In genomic region chr15:62164500-62165028, GRCh38 we compare ENCODE assay signal across 9 cellular contexts. TPM values are rescaled to one million over a fixed set of nuclear protein-coding genes. Genes with fewer than 3 reads are reported as not detected.
DNase-seq lines count a peak whose midpoint lies in the region; ATAC-seq and TF ChIP-seq lines count a peak whose summit lies in the region.
"Had no signal": no experiment of that assay in that cellular context is flagged by ENCODE, and none has a peak within 500 bp of the region (broad histone marks: within the 10 kb centered on the region; RNA-seq: fewer than 3 reads in every experiment).

No MANE protein-coding gene starts in this region.

- TF ChIP-seq POLR2A in body of pancreas (IDR thresholded peaks at IDR 0.05) (no peak), testis (IDR thresholded peaks at IDR 0.05) (no peak)

- TF ChIP-seq CTCF in body of pancreas (IDR thresholded peaks at IDR 0.05): peak in 2 of 7 experiments; percentile 15 to 18
- no peak for TF ChIP-seq CTCF in kidney epithelial cell (IDR thresholded peaks at IDR 0.05; ENCODE audit: insufficient read depth, low read length, poor library complexity, severe bottlenecking)
- TF ChIP-seq CTCF in testis (IDR thresholded peaks at IDR 0.05): no peak

- ATAC-seq in activated CD4-positive, CD25-positive, alpha-beta regulatory T cell treated with anti-CD3 and anti-CD28 coated beads, Interleukin-2, amount 50 U/mL, for 24 hours: peak; percentile 55 to 60
- peak; percentile 39 for ATAC-seq in body of pancreas

- intact Hi-C loops in body of pancreas (cut with DNase I) (no loop called here), testis (cut with DNase I; ENCODE audit: low total_unique reads) (no loop called here)

- H3K9me3 ChIP-seq in body of pancreas (no peaks in the 10 kb centered on the region), testis (no peaks in the 10 kb centered on the region)

- DNase-seq in activated CD4-positive, CD25-positive, alpha-beta regulatory T cell treated with anti-CD3 and anti-CD28 coated beads, Interleukin-2, amount 50 U/mL, for 72 hours: no peak
- peak in 3 of 4 donors; percentile 34 to 48 (median 46) for DNase-seq in body of pancreas
- no peak for DNase-seq in kidney epithelial cell (ENCODE audit: low read depth)
- DNase-seq in testis: no peak
- no peak for DNase-seq in OCI-M2 (lab: John Stamatoyannopoulos, UW; ENCODE audit: unreplicated experiment)
- DNase-seq in NCI-H510A treated with DMSO at 0.1 percent for 48 hours (lab: John Stamatoyannopoulos, UW): no peak
- DNase-seq in cerebellar nuclear complex (lab: John Stamatoyannopoulos, UW): no peak

- 1% methylated on average over 63 of the region's 76 CpGs; no CpG with 5 or more reads in 1 of the 2 donors for WGBS in body of pancreas, 2 donors
- 0% methylated on average over 7 to 45 of the region's 76 CpGs for WGBS in testis, 2 donors

- H3K27ac ChIP-seq in body of pancreas (peak overlapping the region; percentile 85 to 93 (median 90)), testis (no peak overlapping the region)

- H3K36me3 ChIP-seq in body of pancreas (replicated peaks in 1 of 2; ENCODE audit: insufficient read depth in 1 of 2, low read depth in 2 of 2): no peaks in the 10 kb centered on the region
- H3K36me3 ChIP-seq in kidney epithelial cell (ENCODE audit: control insufficient read depth, insufficient read depth, low read length): no peaks in the 10 kb centered on the region
- no peaks in the 10 kb centered on the region for H3K36me3 ChIP-seq in testis (ENCODE audit: low read depth, missing control alignments)

- H3K27me3 ChIP-seq in body of pancreas (no peaks in the 10 kb centered on the region), kidney epithelial cell (ENCODE audit: control insufficient read depth, insufficient read depth, low read length) (peaks cover 16% of the 10 kb centered on the region), testis (no peaks in the 10 kb centered on the region)

- peaks cover 64% of the 10 kb centered on the region for H3K4me1 ChIP-seq in body of pancreas
- no peaks in the 10 kb centered on the region for H3K4me1 ChIP-seq in testis

- peak overlapping the region; percentile 61 to 62 for H3K4me3 ChIP-seq in body of pancreas
- peak overlapping the region; percentile 41 for H3K4me3 ChIP-seq in kidney epithelial cell (ENCODE audit: low read depth, low read length)
- peak overlapping the region; percentile 22 to 44 for H3K4me3 ChIP-seq in testis

RNA-seq across cellular contexts. Expression of gene C2CD4B, which starts 0.5 kb away (rescaled TPM):
- total RNA-seq in body of pancreas (100 to 1,000 TPM in 1 of 2 donors, 10 to 100 TPM in 1; 75.8 to 142 TPM), kidney epithelial cell (0.13 and 1.2 TPM in 2 replicates), testis (1 to 10 TPM; 2.7 to 2.9 TPM)
- 0.26 TPM for polyA plus RNA-seq in testis (ENCODE audit: insufficient read depth, low read depth, low replicate concordance)
- total RNA-seq: M059J had no signal

Comparison
In these comparisons a context has a peak if more than half of its experiments do, and no peak if none do; other contexts are left out.
1. DNase-seq: peak in body of pancreas (3 of 4); none in activated CD4-positive, CD25-positive, alpha-beta regulatory T cell treated with anti-CD3 and anti-CD28 coated beads, Interleukin-2, amount 50 U/mL, for 72 hours (single experiment), kidney epithelial cell (single experiment), testis (single experiment), OCI-M2 (single experiment), NCI-H510A treated with DMSO at 0.1 percent for 48 hours (single experiment) and cerebellar nuclear complex (0 of 2).
2. H3K27ac ChIP-seq: peak in body of pancreas (4 of 4); none in testis (0 of 2).
3. RNA of gene C2CD4B, which starts 0.5 kb away (total RNA-seq): 75.8 to 142 TPM in body of pancreas; 2.7 to 2.9 TPM in testis and 0.13 to 1.2 TPM in kidney epithelial cell; every median in the first group is over 10 times any median in the second.
4. Peak in every context shown above with its lines, with median percentiles within 50 percentile points of each other: H3K4me3 ChIP-seq.